In the genomic region with DNA sequence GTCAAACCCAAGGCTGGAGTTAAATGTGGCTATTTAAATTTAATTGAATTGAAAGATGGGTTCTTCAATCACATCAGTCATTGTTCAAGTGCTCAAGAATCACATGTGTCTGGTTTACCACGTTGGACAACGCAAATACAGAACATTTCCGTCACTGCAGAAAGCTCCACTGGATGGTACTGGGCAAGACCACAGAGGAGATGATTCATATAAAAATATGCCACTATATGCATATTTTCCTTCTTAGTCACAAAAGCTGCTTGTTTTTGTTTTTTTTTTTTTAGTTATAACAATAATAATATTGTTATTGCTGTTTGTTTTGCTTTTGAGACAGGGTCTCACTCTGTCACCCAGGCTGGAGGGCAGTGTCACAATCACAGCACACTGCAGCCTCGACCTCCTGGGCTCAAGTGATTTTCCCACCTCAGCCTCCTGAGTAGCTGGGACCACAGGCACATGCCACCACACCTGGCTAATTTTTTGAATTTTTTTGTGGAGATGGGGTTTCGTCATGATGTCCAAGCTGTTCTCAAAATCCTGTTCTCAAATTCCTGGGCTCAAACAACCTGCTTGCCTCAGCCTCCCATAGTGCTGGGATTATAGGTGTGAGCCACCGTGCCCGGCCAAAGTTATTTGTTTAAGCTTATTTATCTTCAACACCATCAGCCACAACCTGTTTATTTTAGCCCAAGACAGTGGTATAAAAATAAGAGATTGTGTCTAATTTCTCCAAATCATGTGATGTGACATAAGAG, we compare ENCODE assay signal across 14 cellular contexts. TPM values are rescaled to one million over a fixed set of nuclear protein-coding genes. Genes with fewer than 3 reads are reported as not detected.
DNase-seq lines count a peak whose midpoint lies in the region; ATAC-seq and TF ChIP-seq lines count a peak whose summit lies in the region.
"Had no signal": no experiment of that assay in that cellular context is flagged by ENCODE, and none has a peak within 500 bp of the region (broad histone marks: within the 10 kb centered on the region; RNA-seq: fewer than 3 reads in every experiment).

No MANE protein-coding gene starts in this region.

- no peak for ATAC-seq in GM19463 (IDR thresholded peaks at IDR 0.05; ENCODE audit: unreplicated experiment)

- no peaks in the 10 kb centered on the region for H3K9me3 Mint-ChIP-seq in Calu3 (ENCODE audit: low read depth, unreplicated experiment)
- H3K9me3 Mint-ChIP-seq: activated naive CD8-positive, alpha-beta T cell treated with anti-CD3 and anti-CD28 coated beads, Interleukin-2, amount 10 ng/mL, durations not matched to agents 7 days and 5 days; memory B cell had no signal

- H3K4me1 Mint-ChIP-seq in Calu3 (ENCODE audit: low read depth, unreplicated experiment), result peaks cover 10% of the 10 kb centered on the region
- H3K4me1 Mint-ChIP-seq: activated naive CD8-positive, alpha-beta T cell treated with anti-CD3 and anti-CD28 coated beads, Interleukin-2, amount 10 ng/mL, durations not matched to agents 7 days and 5 days; memory B cell had no signal

- intact Hi-C loops in Calu3 (cut with micrococcal nuclease; ENCODE audit: unreplicated experiment), result no loop called here

- CTCF ChIA-PET in Calu3 (lab: Charles Lee), result interaction anchor here (0.6 to 2.0 kb wide), 6 partner anchors 22 to 470 kb away, joined by 3 to 13 read pairs (median 3); no protein-coding TSS in a partner anchor
- CTCF ChIA-PET in GM10248 (lab: Yijun Ruan, JAX), result interaction anchor here (1.0 to 5.3 kb wide), 3 partner anchors 21 to 41 kb away, joined by 3 to 25 read pairs (median 3); no protein-coding TSS in a partner anchor

- no peak overlapping the region for H3K4me3 Mint-ChIP-seq in Calu3 (ENCODE audit: low read depth, unreplicated experiment)
- H3K4me3 Mint-ChIP-seq: activated naive CD8-positive, alpha-beta T cell treated with anti-CD3 and anti-CD28 coated beads, Interleukin-2, amount 10 ng/mL, durations not matched to agents 7 days and 5 days; memory B cell had no signal

- peak overlapping the region; percentile 96 for H3K27ac Mint-ChIP-seq in Calu3 (ENCODE audit: unreplicated experiment)
- H3K27ac Mint-ChIP-seq: activated naive CD8-positive, alpha-beta T cell treated with anti-CD3 and anti-CD28 coated beads, Interleukin-2, amount 10 ng/mL, durations not matched to agents 7 days and 5 days; memory B cell had no signal

- H3K36me3 Mint-ChIP-seq in Calu3 (ENCODE audit: insufficient read depth, unreplicated experiment), result peaks cover 9% of the 10 kb centered on the region
- H3K36me3 Mint-ChIP-seq: activated naive CD8-positive, alpha-beta T cell treated with anti-CD3 and anti-CD28 coated beads, Interleukin-2, amount 10 ng/mL, durations not matched to agents 7 days and 5 days; memory B cell had no signal

- no peaks in the 10 kb centered on the region for H3K27me3 Mint-ChIP-seq in Calu3 (ENCODE audit: unreplicated experiment)

- POLR2A ChIA-PET in GM10248 (lab: Yijun Ruan, JAX), result no interaction called here

- DNase-seq in Calu3 (peak; percentile 49), NCI-H226 (peak; percentile 95), choroid plexus epithelial cell (ENCODE audit: low read depth) (peak; percentile 84), myocyte (ENCODE audit: low read depth) (peak; percentile 86), GM10248 (ENCODE audit: extremely low spot score) (no peak), DMS79 (lab: John Stamatoyannopoulos, UW) (no peak), NCI-H2196 treated with DMSO at 0.1 percent for 48 hours (lab: John Stamatoyannopoulos, UW; ENCODE audit: unreplicated experiment) (no peak)
- DNase-seq: activated CD4-positive, alpha-beta T cell treated with anti-CD3 and anti-CD28 coated beads for 4 hours; activated naive CD8-positive, alpha-beta T cell treated with anti-CD3 and anti-CD28 coated beads, Interleukin-2, amount 10 ng/mL, durations not matched to agents 7 days and 5 days; NCI-H2171 treated with DMSO at 0.1 percent for 48 hours; SHP77 had no signal

- no peak overlapping the region for H3K4me3 ChIP-seq in choroid plexus epithelial cell (ENCODE audit: low read depth, low read length)

- TF ChIP-seq CTCF in Calu3 (IDR thresholded peaks at IDR 0.05; ENCODE audit: unreplicated experiment) (no peak), choroid plexus epithelial cell (conservative IDR thresholded peaks at IDR 0.05; ENCODE audit: low read depth, low read length) (no peak), GM10248 (IDR thresholded peaks at IDR 0.05; ENCODE audit: control extremely low read depth, extremely low read depth, low read depth, missing control alignments) (no peak)

- no TSS peak for BruUV-seq in Calu3 (replicated peaks; lab: Mats Ljungman, UMichigan)

RNA-seq across cellular contexts. Expression of a gene that starts 19.4 kb away (rescaled TPM):
- total RNA-seq in Calu3 (2022) (not detected in 2 replicates), myocyte (not detected in 2 replicates)
- polyA plus RNA-seq in myocyte (2012), result not detected
- total RNA-seq: activated naive CD8-positive, alpha-beta T cell treated with anti-CD3 and anti-CD28 coated beads, Interleukin-2, amount 10 ng/mL, durations not matched to agents 7 days and 5 days; frontal cortex had no signal

RNA-seq across cellular contexts. Expression of a gene that starts 48.9 kb away (rescaled TPM):
- not detected in 2 replicates for total RNA-seq in Calu3 (2022)
- total RNA-seq in myocyte, result 7.0 and 8.2 TPM in 2 replicates
- 1.3 TPM for polyA plus RNA-seq in myocyte (2012)

RNA-seq across cellular contexts. Expression of a gene that starts 52.5 kb away (rescaled TPM):
- total RNA-seq in Calu3 (2022), result not detected in 2 replicates
- total RNA-seq in myocyte, result 2.2 and 5.6 TPM in 2 replicates
- 0.21 TPM for polyA plus RNA-seq in myocyte (2012)
- total RNA-seq: activated naive CD8-positive, alpha-beta T cell treated with anti-CD3 and anti-CD28 coated beads, Interleukin-2, amount 10 ng/mL, durations not matched to agents 7 days and 5 days had no signal

Comparison
In these comparisons a context has a peak if more than half of its experiments do, and no peak if none do; other contexts are left out.
1. DNase-seq: peak in Calu3 (single experiment), NCI-H226 (single experiment), choroid plexus epithelial cell (single experiment) and myocyte (single experiment); none in GM10248 (single experiment), DMS79 (single experiment) and NCI-H2196 treated with DMSO at 0.1 percent for 48 hours (single experiment).